Comparison of ENCODE assay signal across 8 cellular contexts in genomic region chr16:53434436-53435065, GRCh38. TPM values are rescaled to one million over a fixed set of nuclear protein-coding genes. Genes with fewer than 3 reads are reported as not detected.
DNase-seq lines count a peak whose midpoint lies in the region; ATAC-seq and TF ChIP-seq lines count a peak whose summit lies in the region.

A gene with protein sequence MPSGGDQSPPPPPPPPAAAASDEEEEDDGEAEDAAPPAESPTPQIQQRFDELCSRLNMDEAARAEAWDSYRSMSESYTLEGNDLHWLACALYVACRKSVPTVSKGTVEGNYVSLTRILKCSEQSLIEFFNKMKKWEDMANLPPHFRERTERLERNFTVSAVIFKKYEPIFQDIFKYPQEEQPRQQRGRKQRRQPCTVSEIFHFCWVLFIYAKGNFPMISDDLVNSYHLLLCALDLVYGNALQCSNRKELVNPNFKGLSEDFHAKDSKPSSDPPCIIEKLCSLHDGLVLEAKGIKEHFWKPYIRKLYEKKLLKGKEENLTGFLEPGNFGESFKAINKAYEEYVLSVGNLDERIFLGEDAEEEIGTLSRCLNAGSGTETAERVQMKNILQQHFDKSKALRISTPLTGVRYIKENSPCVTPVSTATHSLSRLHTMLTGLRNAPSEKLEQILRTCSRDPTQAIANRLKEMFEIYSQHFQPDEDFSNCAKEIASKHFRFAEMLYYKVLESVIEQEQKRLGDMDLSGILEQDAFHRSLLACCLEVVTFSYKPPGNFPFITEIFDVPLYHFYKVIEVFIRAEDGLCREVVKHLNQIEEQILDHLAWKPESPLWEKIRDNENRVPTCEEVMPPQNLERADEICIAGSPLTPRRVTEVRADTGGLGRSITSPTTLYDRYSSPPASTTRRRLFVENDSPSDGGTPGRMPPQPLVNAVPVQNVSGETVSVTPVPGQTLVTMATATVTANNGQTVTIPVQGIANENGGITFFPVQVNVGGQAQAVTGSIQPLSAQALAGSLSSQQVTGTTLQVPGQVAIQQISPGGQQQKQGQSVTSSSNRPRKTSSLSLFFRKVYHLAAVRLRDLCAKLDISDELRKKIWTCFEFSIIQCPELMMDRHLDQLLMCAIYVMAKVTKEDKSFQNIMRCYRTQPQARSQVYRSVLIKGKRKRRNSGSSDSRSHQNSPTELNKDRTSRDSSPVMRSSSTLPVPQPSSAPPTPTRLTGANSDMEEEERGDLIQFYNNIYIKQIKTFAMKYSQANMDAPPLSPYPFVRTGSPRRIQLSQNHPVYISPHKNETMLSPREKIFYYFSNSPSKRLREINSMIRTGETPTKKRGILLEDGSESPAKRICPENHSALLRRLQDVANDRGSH (plus strand): TSS chr16:53434471. CDS start chr16:53434557, 86 bp downstream.

- peak; percentile 90 for ATAC-seq in GM19397 (IDR thresholded peaks at IDR 0.05; ENCODE audit: unreplicated experiment)
- ATAC-seq in HG03521 (IDR thresholded peaks at IDR 0.05; ENCODE audit: unreplicated experiment), result peak; percentile 75

- TF ChIP-seq CTCF in fibroblast of the aortic adventitia (IDR thresholded peaks at IDR 0.05; ENCODE audit: insufficient read depth, low read length), result no peak
- TF ChIP-seq CTCF in neural progenitor cell (IDR thresholded peaks at IDR 0.05), result no peak
- no peak for TF ChIP-seq CTCF in subcutaneous adipose tissue (IDR thresholded peaks at IDR 0.05; ENCODE audit: low read depth)

- no peaks in the 10 kb centered on the region for H3K27me3 Mint-ChIP-seq in neural progenitor cell (ENCODE audit: insufficient read depth, low read depth)

- peaks cover 33% of the 10 kb centered on the region for H4K20me1 ChIP-seq in neural progenitor cell (ENCODE audit: low read depth)

- H3K27me3 ChIP-seq in neural progenitor cell, result no peaks in the 10 kb centered on the region

- H3K27ac ChIP-seq in neural progenitor cell, result peak within 1 kb of the TSS; percentile 22

- H3K9me3 Mint-ChIP-seq in neural progenitor cell, result no peaks in the 10 kb centered on the region

- H3K4me1 Mint-ChIP-seq in neural progenitor cell, result peaks cover 13% of the 10 kb centered on the region

- H3K4me3 Mint-ChIP-seq in neural progenitor cell, result peak within 1 kb of the TSS; percentile 98

- no peaks in the 10 kb centered on the region for H3K36me3 ChIP-seq in neural progenitor cell

- H3K4me3 ChIP-seq in fibroblast of the aortic adventitia (ENCODE audit: low read depth, low read length) (peak within 1 kb of the TSS; percentile 99), neural progenitor cell (peak within 1 kb of the TSS; percentile 85)

- no peaks in the 10 kb centered on the region for H3F3A ChIP-seq in neural progenitor cell (ENCODE audit: low read depth)

- H3K9ac ChIP-seq in neural progenitor cell, result peak within 1 kb of the TSS; percentile 69

- H2AFZ ChIP-seq in neural progenitor cell (replicated peaks), result peak within 1 kb of the TSS; percentile 93

- H3K27ac Mint-ChIP-seq in neural progenitor cell, result peak within 1 kb of the TSS; percentile 96

- H3K9me3 ChIP-seq in neural progenitor cell (ENCODE audit: low read depth), result no peaks in the 10 kb centered on the region

- peaks cover 49% of the 10 kb centered on the region for H3K79me2 ChIP-seq in neural progenitor cell (ENCODE audit: low read depth)

- H3K36me3 Mint-ChIP-seq in neural progenitor cell, result peaks cover 2% of the 10 kb centered on the region

- H3K4me2 ChIP-seq in neural progenitor cell, result peak within 1 kb of the TSS; percentile 82

- peaks cover 8% of the 10 kb centered on the region for H3K4me1 ChIP-seq in neural progenitor cell

- DNase-seq in COR-L47 (lab: John Stamatoyannopoulos, UW), result peak; percentile 71
- peak; percentile 45 for DNase-seq in RPMI7951 (ENCODE audit: low read depth)
- peak; percentile 77 for DNase-seq in activated effector memory CD4-positive, alpha-beta T cell treated with Interleukin-2 at 50 U/mL for 16 hours
- peak; percentile 17 for DNase-seq in fibroblast of the aortic adventitia (ENCODE audit: low read depth)
- DNase-seq in neural progenitor cell (ENCODE audit: low spot score), result peak; percentile 87

RNA-seq across cellular contexts. Expression of the gene that starts here (rescaled TPM):
- total RNA-seq in RPMI7951 (2014; rRNA removed; shearing (Covaris generic)), result 35.3 and 43.1 TPM in 2 replicates
- total RNA-seq in fibroblast of the aortic adventitia (ENCODE audit: low replicate concordance) (46.2 and 50.2 TPM in 2 replicates), neural progenitor cell (ENCODE audit: low replicate concordance) (44.9 and 58.1 TPM in 2 replicates), subcutaneous adipose tissue (100 to 1,000 TPM; 105 to 136 (median 116) TPM)

Comparison
In these comparisons a context has a peak if more than half of its experiments do, and no peak if none do; other contexts are left out.
1. Peak in every context shown above with its lines: DNase-seq, ATAC-seq, H3K4me3 ChIP-seq and H3K27ac ChIP-seq.
2. DNase-seq: peak in every context shown above with its lines; median percentile 87 in neural progenitor cell; 77 in activated effector memory CD4-positive, alpha-beta T cell treated with Interleukin-2 at 50 U/mL for 16 hours; 71 in COR-L47; 45 in RPMI7951; 17 in fibroblast of the aortic adventitia.